Comparison of ENCODE assay signal across 20 cellular contexts in the genomic region with DNA sequence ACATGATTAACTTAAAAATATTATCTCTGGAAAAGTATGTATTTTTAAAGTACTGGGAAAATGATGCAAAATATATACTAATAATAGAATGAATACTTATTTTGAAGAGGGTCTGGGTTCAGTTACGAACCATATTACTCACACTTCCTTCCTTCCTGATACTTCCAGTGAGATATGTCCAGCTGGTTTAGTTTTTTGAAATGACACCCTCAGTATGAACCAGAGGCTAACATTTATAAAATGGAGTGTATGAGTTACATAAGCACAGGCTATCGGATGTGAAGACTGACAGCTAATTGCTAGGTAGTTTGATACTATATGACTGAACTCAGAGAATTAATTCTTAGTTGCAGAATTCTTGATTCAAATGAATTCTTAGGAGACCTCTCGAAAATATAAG.
DNase-seq lines count a peak whose midpoint lies in the region; ATAC-seq and TF ChIP-seq lines count a peak whose summit lies in the region.
"Had no signal": no experiment of that assay in that cellular context is flagged by ENCODE, and none has a peak within 500 bp of the region (broad histone marks: within the 10 kb centered on the region; RNA-seq: fewer than 3 reads in every experiment).

No MANE protein-coding gene starts in this region.

- no peaks in the 10 kb centered on the region for H3K9me3 ChIP-seq in MM.1S (replicated peaks; ENCODE audit: insufficient read depth, low read length)
- H3K9me3 ChIP-seq: SJSA1 had no signal

- H3K79me2 ChIP-seq in MM.1S (ENCODE audit: low read length): no peaks in the 10 kb centered on the region

- no peaks in the 10 kb centered on the region for H3K9me2 ChIP-seq in MM.1S (replicated peaks; ENCODE audit: insufficient read depth, low read length)

- TF ChIP-seq CTCF in MM.1S (IDR thresholded peaks at IDR 0.05; ENCODE audit: low read length): no peak
- no peak for TF ChIP-seq CTCF in fibroblast of pulmonary artery (IDR thresholded peaks at IDR 0.05; ENCODE audit: low read length, missing control alignments)

- H3K27ac ChIP-seq in MM.1S (ENCODE audit: low read length): no peak overlapping the region
- H3K27ac ChIP-seq: SJSA1, skin epidermis had no signal

- no peak overlapping the region for H3K9ac ChIP-seq in MM.1S (ENCODE audit: low read length)

- peak; percentile 13 for DNase-seq in HCEC 1CT
- no peak for DNase-seq in MM.1S
- DNase-seq in fibroblast of pulmonary artery (ENCODE audit: low read depth): peak; percentile 53
- no peak for DNase-seq in NCI-H524 (lab: John Stamatoyannopoulos, UW)
- DNase-seq in mucosa of gallbladder (ENCODE audit: low spot score): no peak
- DNase-seq: activated CD4-positive, alpha-beta T cell treated with anti-CD3 and anti-CD28 coated beads for 48 hours; activated naive CD4-positive, alpha-beta T cell; GDM1; heart left ventricle; mammary epithelial cell; MV-4-11; naive thymus-derived CD4-positive, alpha-beta T cell; NCI-H2029 treated with DMSO at 0.1 percent for 48 hours; NCI-H524 treated with DMSO at 0.1 percent for 48 hours; stimulated activated CD4-positive, alpha-beta T cell treated with anti-CD3 and anti-CD28 coated beads, Interleukin-4, amount 100 ng/mL, for 4 hours; stimulated activated CD8-positive, alpha-beta memory T cell treated with anti-CD3 and anti-CD28 coated beads, Interleukin-4, amount 100 ng/mL, for 48 hours had no signal

- H4K20me1 ChIP-seq in MM.1S (ENCODE audit: insufficient read depth, low read length): no peaks in the 10 kb centered on the region

- peak; percentile 64 for ATAC-seq in GM18519 (IDR thresholded peaks at IDR 0.05; ENCODE audit: low FRiP score, unreplicated experiment)
- ATAC-seq in GM18517 (IDR thresholded peaks at IDR 0.05; ENCODE audit: unreplicated experiment): no peak
- ATAC-seq: naive thymus-derived CD4-positive, alpha-beta T cell had no signal

- no peak overlapping the region for H2AFZ ChIP-seq in MM.1S (ENCODE audit: low read length)

- H3K4me3 ChIP-seq in MM.1S (ENCODE audit: low read length) (no peak overlapping the region), fibroblast of pulmonary artery (replicated peaks; ENCODE audit: low read depth, low read length) (no peak overlapping the region)
- H3K4me3 ChIP-seq: heart left ventricle, SJSA1, skin epidermis had no signal

- peak overlapping the region; percentile 37; the same call in 1 of the 2 replicates for H3K4me2 ChIP-seq in MM.1S (ENCODE audit: low read depth, low read length)

- peaks cover 26% of the 10 kb centered on the region for H3K4me1 ChIP-seq in MM.1S (ENCODE audit: low read length)

- H3F3A ChIP-seq in MM.1S (ENCODE audit: insufficient read depth, low read length): peaks cover 11% of the 10 kb centered on the region

- no peaks in the 10 kb centered on the region for H3K27me3 ChIP-seq in MM.1S (replicated peaks; ENCODE audit: insufficient read depth, low read length)
- H3K27me3 ChIP-seq: heart left ventricle, SJSA1 had no signal

- H3K36me3 ChIP-seq in MM.1S (replicated peaks; ENCODE audit: insufficient read depth, low read length): no peaks in the 10 kb centered on the region
- H3K36me3 ChIP-seq: heart left ventricle, SJSA1 had no signal

Comparison
In these comparisons a context has a peak if more than half of its experiments do, and no peak if none do; other contexts are left out.
1. DNase-seq: peak in HCEC 1CT (single experiment) and fibroblast of pulmonary artery (single experiment); none in MM.1S (single experiment), NCI-H524 (0 of 2) and mucosa of gallbladder (single experiment).